Comparison of ENCODE assay signal across 1 cellular context in genomic region chr9:130937146-130938076, GRCh38.
TF ChIP-seq lines count a peak whose summit lies in the region.

No MANE protein-coding gene starts in this region.

TF ChIP-seq in GM23338, 12 proteins besides CTCF, POLR2A, EP300 and RAD21 (continued from another document):
- TF ChIP-seq JUNB (IDR thresholded peaks at IDR 0.05; ENCODE audit: unreplicated experiment) = no peak
- no peak for TF ChIP-seq EZH2phosphoT487 (IDR thresholded peaks at IDR 0.05; ENCODE audit: unreplicated experiment)
- no peak for TF ChIP-seq REST (IDR thresholded peaks at IDR 0.05; ENCODE audit: unreplicated experiment)
- TF ChIP-seq NANOG (IDR thresholded peaks at IDR 0.05; ENCODE audit: borderline replicate concordance) = no peak
- no peak for TF ChIP-seq ZNF462 (CRISPR knock-in tag; IDR thresholded peaks at IDR 0.05)
- peak; percentile 48 for TF ChIP-seq EZH2 (IDR thresholded peaks at IDR 0.05; ENCODE audit: low read depth, unreplicated experiment)
